Comparison of ENCODE assay signal across 19 cellular contexts in the genomic region with DNA sequence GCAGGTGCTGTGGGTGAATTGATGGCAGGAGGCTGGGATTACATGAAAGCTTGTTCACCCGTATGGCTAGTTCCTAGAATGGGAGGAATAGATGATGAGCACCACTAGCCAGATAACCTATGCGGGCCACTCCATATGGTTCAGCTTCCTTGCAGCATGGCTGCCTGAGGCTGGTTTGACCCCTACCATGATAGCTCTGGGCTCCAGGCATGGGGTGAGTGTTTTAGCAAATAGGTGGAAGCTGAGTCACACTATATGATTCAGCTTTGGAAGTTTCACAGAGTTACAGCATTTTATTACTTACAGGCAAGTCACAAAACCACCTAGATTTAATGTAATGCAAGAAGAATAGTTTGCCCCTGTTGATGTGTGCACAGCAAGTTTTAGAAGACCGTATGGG.
DNase-seq lines count a peak whose midpoint lies in the region; ATAC-seq, FAIRE-seq and TF ChIP-seq lines count a peak whose summit lies in the region.
"Had no signal": no experiment of that assay in that cellular context is flagged by ENCODE, and none has a peak within 500 bp of the region (broad histone marks: within the 10 kb centered on the region; RNA-seq: fewer than 3 reads in every experiment).

No MANE protein-coding gene starts in this region.

- no peak overlapping the region for H4K8ac ChIP-seq in IMR-90 (ENCODE audit: low read depth in 2 of 2, low read length in 2 of 2)

- WGBS in IMR-90 (ENCODE audit: extremely low coverage in 2 of 2, insufficient read length in 1 of 2), 2 experiments, result no CpG with 5 or more reads among the region's 3 CpGs

- DNase-seq in DMS53 (lab: John Stamatoyannopoulos, UW), result peak; percentile 56
- peak; percentile 0 for DNase-seq in IMR-90
- DNase-seq in astrocyte (ENCODE audit: low read depth), result peak; percentile 79
- DNase-seq in islet precursor cell, result peak; percentile 77
- DNase-seq in activated T-cell treated with anti-CD3 and anti-CD28 coated beads, Interleukin-2, amount 50 U/mL, for 72 hours, result no peak
- DNase-seq: activated naive CD8-positive, alpha-beta T cell treated with anti-CD3 and anti-CD28 coated beads for 36 hours; activated T-cell treated with anti-CD3 and anti-CD28 coated beads, Interleukin-2, amount 50 U/mL, for 1 hour; central memory CD4-positive, alpha-beta T cell; GDM1; immature natural killer cell; midbrain; NCI-H1417; NCI-H345; upper lobe of right lung had no signal

- POLR2A ChIA-PET in IMR-90 (lab: Charles Lee; ENCODE audit: unreplicated experiment), result no interaction called here

- TF ChIP-seq POLR2A in IMR-90 (IDR thresholded peaks at IDR 0.05; ENCODE audit: low read depth, low read length), result no peak

- dilution Hi-C loops in IMR-90 (cut with HindIII; ENCODE audit: low sequenced_read_pairs, unreplicated experiment), result no loop called here

- no peaks in the 10 kb centered on the region for H3K36me3 Mint-ChIP-seq in astrocyte (ENCODE audit: low read depth, unreplicated experiment)
- peaks cover 0 to 2% of the 10 kb centered on the region in 2 donors for H3K36me3 Mint-ChIP-seq in activated T-cell treated with anti-CD3 and anti-CD28 coated beads, Interleukin-2, amount 50 U/mL, for 72 hours (ENCODE audit: insufficient read depth in 2 of 2)
- H3K36me3 Mint-ChIP-seq: activated naive CD8-positive, alpha-beta T cell treated with anti-CD3 and anti-CD28 coated beads for 36 hours; immature natural killer cell; stimulated activated effector memory CD8-positive, alpha-beta T cell treated with anti-CD3 and anti-CD28 coated beads, Interleukin-12 subunit alpha, Interleukin-12 subunit beta, amount 100 ng/mL, for 72 hours had no signal

- H2AFZ ChIP-seq in IMR-90 (replicated peaks; ENCODE audit: low read length, poor library complexity) (no peak overlapping the region), astrocyte (ENCODE audit: low read depth, low read length) (peak overlapping the region; percentile 19)

- no peaks in the 10 kb centered on the region for H3K79me1 ChIP-seq in IMR-90 (ENCODE audit: low read depth in 1 of 2, low read length in 2 of 2)

- H3K36me3 ChIP-seq in IMR-90 (ENCODE audit: control insufficient read depth, insufficient read depth, low read length), result no peaks in the 10 kb centered on the region
- no peaks in the 10 kb centered on the region for H3K36me3 ChIP-seq in astrocyte (ENCODE audit: insufficient read depth, low read length)
- H3K36me3 ChIP-seq: upper lobe of right lung had no signal

- H3K4me3 ChIP-seq in IMR-90 (ENCODE audit: insufficient read depth, low read depth, low read length) (no peak overlapping the region), astrocyte (ENCODE audit: insufficient read depth, low read depth, low read length) (no peak overlapping the region)
- H3K4me3 ChIP-seq: skin epidermis, upper lobe of right lung had no signal

- in situ Hi-C loops in IMR-90 (cut with MboI; ENCODE audit: low sequenced_read_pairs), result no loop called here

- H3K27ac ChIP-seq in IMR-90 (ENCODE audit: insufficient read depth, low read length), result no peak overlapping the region
- H3K27ac ChIP-seq in astrocyte (ENCODE audit: low read depth, low read length), result peak overlapping the region; percentile 58
- H3K27ac ChIP-seq: skin epidermis, upper lobe of right lung had no signal

- no peak overlapping the region for H3K56ac ChIP-seq in IMR-90 (ENCODE audit: extremely low read depth, insufficient read depth, low read length)

- H3K9ac ChIP-seq in IMR-90 (ENCODE audit: low read depth, low read length) (no peak overlapping the region), astrocyte (ENCODE audit: low read length) (peak overlapping the region; percentile 27)

- peaks cover 11% of the 10 kb centered on the region for H3K9me3 ChIP-seq in IMR-90 (ENCODE audit: control insufficient read depth, insufficient read depth, low read length)
- no peaks in the 10 kb centered on the region for H3K9me3 ChIP-seq in astrocyte (ENCODE audit: insufficient read depth, low read depth, low read length)
- H3K9me3 ChIP-seq: upper lobe of right lung had no signal

- H2BK120ac ChIP-seq in IMR-90 (ENCODE audit: low read depth, low read length), result no peak overlapping the region

- H3K4me2 ChIP-seq in IMR-90 (ENCODE audit: low read depth, low read length) (no peak overlapping the region), astrocyte (ENCODE audit: low read length) (peak overlapping the region; percentile 66)

- no peak overlapping the region for H3K4me3 Mint-ChIP-seq in astrocyte (ENCODE audit: unreplicated experiment)
- no peak overlapping the region for H3K4me3 Mint-ChIP-seq in activated T-cell treated with anti-CD3 and anti-CD28 coated beads, Interleukin-2, amount 50 U/mL, for 72 hours
- H3K4me3 Mint-ChIP-seq: activated naive CD8-positive, alpha-beta T cell treated with anti-CD3 and anti-CD28 coated beads for 36 hours; immature natural killer cell; stimulated activated effector memory CD8-positive, alpha-beta T cell treated with anti-CD3 and anti-CD28 coated beads, Interleukin-12 subunit alpha, Interleukin-12 subunit beta, amount 100 ng/mL, for 72 hours had no signal

- H2AK5ac ChIP-seq in IMR-90 (ENCODE audit: low read depth, low read length), result no peak overlapping the region

- intact Hi-C loops in IMR-90 (cut with micrococcal nuclease), result no loop called here

- H2AK9ac ChIP-seq in IMR-90 (replicated peaks; ENCODE audit: low read depth, low read length, poor library complexity), result no peak overlapping the region

- peaks cover 15% of the 10 kb centered on the region for H3K4me1 Mint-ChIP-seq in astrocyte (ENCODE audit: low read depth, unreplicated experiment)
- H3K4me1 Mint-ChIP-seq in activated T-cell treated with anti-CD3 and anti-CD28 coated beads, Interleukin-2, amount 50 U/mL, for 72 hours (ENCODE audit: low read depth), result no peaks in the 10 kb centered on the region
- H3K4me1 Mint-ChIP-seq: activated naive CD8-positive, alpha-beta T cell treated with anti-CD3 and anti-CD28 coated beads for 36 hours; immature natural killer cell; stimulated activated effector memory CD8-positive, alpha-beta T cell treated with anti-CD3 and anti-CD28 coated beads, Interleukin-12 subunit alpha, Interleukin-12 subunit beta, amount 100 ng/mL, for 72 hours had no signal

- H4K5ac ChIP-seq in IMR-90 (ENCODE audit: low read depth, low read length), result no peak overlapping the region

- H3K27ac Mint-ChIP-seq in astrocyte (ENCODE audit: unreplicated experiment), result peak overlapping the region; percentile 97
- no peak overlapping the region for H3K27ac Mint-ChIP-seq in activated T-cell treated with anti-CD3 and anti-CD28 coated beads, Interleukin-2, amount 50 U/mL, for 72 hours
- H3K27ac Mint-ChIP-seq: activated naive CD8-positive, alpha-beta T cell treated with anti-CD3 and anti-CD28 coated beads for 36 hours; immature natural killer cell; stimulated activated effector memory CD8-positive, alpha-beta T cell treated with anti-CD3 and anti-CD28 coated beads, Interleukin-12 subunit alpha, Interleukin-12 subunit beta, amount 100 ng/mL, for 72 hours had no signal

- H4K20me1 ChIP-seq in IMR-90 (ENCODE audit: insufficient read depth, low read length), result no peaks in the 10 kb centered on the region
- H4K20me1 ChIP-seq in astrocyte (ENCODE audit: insufficient read depth, low read length), result no peaks in the 10 kb centered on the region

- H2BK5ac ChIP-seq in IMR-90 (ENCODE audit: low read depth, low read length, poor library complexity, severe bottlenecking), result no peak overlapping the region

- H2BK15ac ChIP-seq in IMR-90 (ENCODE audit: low read depth, low read length), result no peak overlapping the region

- H3K79me2 ChIP-seq in astrocyte (ENCODE audit: insufficient read depth, low read length), result no peaks in the 10 kb centered on the region

- H3K9me1 ChIP-seq in IMR-90 (ENCODE audit: insufficient read depth, low read length), result no peaks in the 10 kb centered on the region

- TF ChIP-seq RAD21 in IMR-90 (IDR thresholded peaks at IDR 0.05; ENCODE audit: low read length), result no peak

- no peak overlapping the region for H3K18ac ChIP-seq in IMR-90 (ENCODE audit: low read depth, low read length)

- CTCF ChIA-PET in IMR-90 (lab: Yijun Ruan, JAX), result no interaction called here

- TF ChIP-seq CTCF in IMR-90 (conservative IDR thresholded peaks at IDR 0.05; ENCODE audit: low read depth, low read length), result no peak
- TF ChIP-seq CTCF in astrocyte (IDR thresholded peaks at IDR 0.05; ENCODE audit: insufficient read depth, low read depth, low read length), result no peak

- no peak overlapping the region for H2BK20ac ChIP-seq in IMR-90 (ENCODE audit: low read depth, low read length)

- H3K27me3 Mint-ChIP-seq in astrocyte (ENCODE audit: low read depth, unreplicated experiment), result no peaks in the 10 kb centered on the region
- H3K27me3 Mint-ChIP-seq in activated T-cell treated with anti-CD3 and anti-CD28 coated beads, Interleukin-2, amount 50 U/mL, for 72 hours (ENCODE audit: low read depth), result no peaks in the 10 kb centered on the region
- H3K27me3 Mint-ChIP-seq: activated naive CD8-positive, alpha-beta T cell treated with anti-CD3 and anti-CD28 coated beads for 36 hours had no signal

- ATAC-seq in IMR-90 (ENCODE audit: low read depth), result no peak
- no peak for ATAC-seq in HG02885 (IDR thresholded peaks at IDR 0.05; ENCODE audit: poor library complexity, unreplicated experiment)
- no peak for ATAC-seq in activated T-cell treated with anti-CD3 and anti-CD28 coated beads, Interleukin-2, amount 50 U/mL, for 72 hours (replicated peaks in 1 of 2)
- ATAC-seq in GM19463 (IDR thresholded peaks at IDR 0.05; ENCODE audit: unreplicated experiment), result no peak
- no peak for ATAC-seq in HG03139 (IDR thresholded peaks at IDR 0.05; ENCODE audit: unreplicated experiment)
- ATAC-seq: stimulated activated effector memory CD8-positive, alpha-beta T cell treated with anti-CD3 and anti-CD28 coated beads, Interleukin-12 subunit alpha, Interleukin-12 subunit beta, amount 100 ng/mL, for 72 hours; upper lobe of right lung had no signal

- H3K27me3 ChIP-seq in IMR-90 (ENCODE audit: control insufficient read depth, insufficient read depth, low read length), result no peaks in the 10 kb centered on the region
- no peaks in the 10 kb centered on the region for H3K27me3 ChIP-seq in astrocyte (ENCODE audit: insufficient read depth, low read length)
- H3K27me3 ChIP-seq: upper lobe of right lung had no signal

- FAIRE-seq in astrocyte (lab: Jason Lieb, UNC), result no peak

- no peak overlapping the region for H3K23ac ChIP-seq in IMR-90 (ENCODE audit: low read depth, low read length)

- H3K4me1 ChIP-seq in IMR-90 (ENCODE audit: control insufficient read depth, insufficient read depth, low read length) (no peaks in the 10 kb centered on the region), astrocyte (ENCODE audit: insufficient read depth, low read length) (no peaks in the 10 kb centered on the region)
- H3K4me1 ChIP-seq: upper lobe of right lung had no signal

- no TSS peak for BruUV-seq in IMR-90 (replicated peaks; lab: Mats Ljungman, UMichigan)

- H3K4ac ChIP-seq in IMR-90 (ENCODE audit: low read depth, low read length), result no peak overlapping the region

- peaks cover 1% of the 10 kb centered on the region for H3K9me3 Mint-ChIP-seq in astrocyte (ENCODE audit: unreplicated experiment)
- peaks cover 0 to 6% of the 10 kb centered on the region in 2 donors for H3K9me3 Mint-ChIP-seq in activated T-cell treated with anti-CD3 and anti-CD28 coated beads, Interleukin-2, amount 50 U/mL, for 72 hours

- no peak overlapping the region for H3K14ac ChIP-seq in IMR-90 (replicated peaks; ENCODE audit: low read depth, low read length)

- no peak overlapping the region for H4K91ac ChIP-seq in IMR-90 (ENCODE audit: insufficient read depth, low read depth, low read length)

TF ChIP-seq in IMR-90, 13 proteins besides CTCF, POLR2A, EP300 and RAD21 (continues in another document):
- no peak for TF ChIP-seq RCOR1 (IDR thresholded peaks at IDR 0.05; ENCODE audit: insufficient replicate concordance, low read length)

Comparison
In these comparisons a context has a peak if more than half of its experiments do, and no peak if none do; other contexts are left out.
1. DNase-seq: peak in DMS53 (single experiment), IMR-90 (single experiment), astrocyte (single experiment) and islet precursor cell (single experiment); none in activated T-cell treated with anti-CD3 and anti-CD28 coated beads, Interleukin-2, amount 50 U/mL, for 72 hours (0 of 2).